In genomic region chr3:157127831-157128767, GRCh38 we compare ENCODE assay signal across 8 cellular contexts. TPM values are rescaled to one million over a fixed set of nuclear protein-coding genes. Genes with fewer than 3 reads are reported as not detected.
A peak's percentile ranks its signal among the peaks of the same experiment; 100 is the strongest.
DNase-seq lines count a peak whose midpoint lies in the region; ATAC-seq and TF ChIP-seq lines count a peak whose summit lies in the region.

No MANE protein-coding gene starts in this region.

- peak; percentile 85 for DNase-seq in HT-29 (ENCODE audit: low spot score)
- no peak for DNase-seq in activated B cell treated with CpG ODN at 0.5 μM for 24 hours
- peak; percentile 71 for DNase-seq in central memory CD4-positive, alpha-beta T cell
- peak in 1 of 3 donors; percentile 59 for DNase-seq in mucosa of descending colon
- peak; percentile 53 to 70 (median 63) for DNase-seq in stimulated activated naive CD4-positive, alpha-beta T cell (lab: John Stamatoyannopoulos, UW)
- no peak for DNase-seq in DMS153 treated with DMSO at 0.1 percent for 48 hours (lab: John Stamatoyannopoulos, UW; ENCODE audit: unreplicated experiment)

- H3K27ac Mint-ChIP-seq in activated B cell treated with CpG ODN at 0.5 μM for 24 hours: no peak overlapping the region

- intact Hi-C loops in activated B cell treated with CpG ODN at 0.5 μM for 24 hours (cut with micrococcal nuclease): no loop called here
- intact Hi-C loops in mucosa of descending colon (cut with DNase I, micrococcal nuclease): no loop called here

- no peaks in the 10 kb centered on the region for H3K9me3 Mint-ChIP-seq in activated B cell treated with CpG ODN at 0.5 μM for 24 hours

- H3K4me1 ChIP-seq in mucosa of descending colon (ENCODE audit: low read depth): peaks cover 39% of the 10 kb centered on the region

- H3K4me1 Mint-ChIP-seq in activated B cell treated with CpG ODN at 0.5 μM for 24 hours: peaks cover 23% of the 10 kb centered on the region

- no peaks in the 10 kb centered on the region for H3K27me3 Mint-ChIP-seq in activated B cell treated with CpG ODN at 0.5 μM for 24 hours

- no peak for TF ChIP-seq CTCF in activated B cell treated with CpG ODN at 0.5 μM for 24 hours (IDR thresholded peaks at IDR 0.05)
- TF ChIP-seq CTCF in mucosa of descending colon (IDR thresholded peaks at IDR 0.05): no peak

- no peaks in the 10 kb centered on the region for H3K36me3 Mint-ChIP-seq in activated B cell treated with CpG ODN at 0.5 μM for 24 hours (ENCODE audit: low read depth)

- H3K4me3 ChIP-seq in mucosa of descending colon: no peak overlapping the region

- POLR2A ChIA-PET in activated B cell treated with CpG ODN at 0.5 μM for 24 hours (lab: Charles Lee): interaction anchor here (0.6 to 1.6 kb wide), 2 partner anchors 18 to 39 kb away, joined by 5 read pairs; no protein-coding TSS in a partner anchor

- CTCF ChIA-PET in activated B cell treated with CpG ODN at 0.5 μM for 24 hours (lab: Charles Lee): interaction anchor here (0.6 to 2.2 kb wide), 4 partner anchors 9 to 900 kb away, joined by 3 to 10 read pairs (median 4); no protein-coding TSS in a partner anchor

- no peak overlapping the region for H3K4me3 Mint-ChIP-seq in activated B cell treated with CpG ODN at 0.5 μM for 24 hours

- peak; percentile 49 for ATAC-seq in GM18520 (IDR thresholded peaks at IDR 0.05; ENCODE audit: unreplicated experiment)
- ATAC-seq in activated B cell treated with CpG ODN at 0.5 μM for 24 hours (ENCODE audit: low read depth): peak; percentile 50
- ATAC-seq in mucosa of descending colon: peak; percentile 4
- no peak for ATAC-seq in HG03159 (IDR thresholded peaks at IDR 0.05; ENCODE audit: unreplicated experiment)

- no peaks in the 10 kb centered on the region for H3K36me3 ChIP-seq in mucosa of descending colon (ENCODE audit: low read depth)

- H3K9me3 ChIP-seq in mucosa of descending colon: no peaks in the 10 kb centered on the region

RNA-seq across cellular contexts. Expression of gene CCNL1, which starts 31.8 kb away (rescaled TPM):
- 302 and 313 TPM in 2 replicates for total RNA-seq in HT-29 (2014; rRNA removed; shearing (Covaris generic))
- total RNA-seq in activated B cell treated with CpG ODN at 0.5 μM for 24 hours (184 and 222 TPM in 2 replicates), mucosa of descending colon (100 to 1,000 TPM; 127 to 146 (median 133) TPM)

Comparison
In these comparisons a context has a peak if more than half of its experiments do, and no peak if none do; other contexts are left out.
1. DNase-seq: peak in HT-29 (single experiment), central memory CD4-positive, alpha-beta T cell (single experiment) and stimulated activated naive CD4-positive, alpha-beta T cell (6 of 6); none in activated B cell treated with CpG ODN at 0.5 μM for 24 hours (single experiment) and DMS153 treated with DMSO at 0.1 percent for 48 hours (single experiment).